ENCODE assay signal across 31 cellular contexts in genomic region chr1:48743480-48743879, GRCh38. TPM values are rescaled to one million over a fixed set of nuclear protein-coding genes. Genes with fewer than 3 reads are reported as not detected.
"Had no signal": no experiment of that assay in that cellular context is flagged by ENCODE, and none has a peak within 500 bp of the region (broad histone marks: within the 10 kb centered on the region; RNA-seq: fewer than 3 reads in every experiment).

No MANE protein-coding gene starts in this region.

- H3K27me3 Mint-ChIP-seq: activated CD4-positive, alpha-beta memory T cell treated with anti-CD3 and anti-CD28 coated beads for 36 hours; activated CD4-positive, alpha-beta T cell treated with anti-CD3 and anti-CD28 coated beads, Interleukin-2, amount 10 ng/mL, durations not matched to agents 24 days and 14 days; activated T-cell treated with anti-CD3 and anti-CD28 coated beads, Interleukin-2, amount 50 U/mL, for 24 hours; stimulated activated naive CD8-positive, alpha-beta T cell treated with anti-CD3 and anti-CD28 coated beads, Interleukin-15, Interleukin-2, amounts not matched to agents 100 ng/mL and 50 ng/mL, for 24 hours had no signal

- H3K36me3 ChIP-seq: thoracic aorta, uterus had no signal

- H3K9me3 ChIP-seq: esophagus muscularis mucosa, left ventricle myocardium inferior, thoracic aorta, uterus had no signal

- H3K36me3 Mint-ChIP-seq: activated CD4-positive, alpha-beta memory T cell treated with anti-CD3 and anti-CD28 coated beads for 36 hours had no signal

- H3K27me3 ChIP-seq: esophagus muscularis mucosa, foreskin keratinocyte, uterus had no signal

- H3K4me1 ChIP-seq: esophagus muscularis mucosa, foreskin keratinocyte, left ventricle myocardium inferior, uterus had no signal

- H3K9me3 Mint-ChIP-seq: activated CD4-positive, alpha-beta memory T cell treated with anti-CD3 and anti-CD28 coated beads for 36 hours; activated CD4-positive, alpha-beta T cell treated with anti-CD3 and anti-CD28 coated beads, Interleukin-2, amount 10 ng/mL, durations not matched to agents 24 days and 14 days; activated naive CD4-positive, alpha-beta T cell treated with anti-CD3 and anti-CD28 coated beads, Interleukin-2, amount 50 U/mL, for 72 hours; activated T-cell treated with anti-CD3 and anti-CD28 coated beads, Interleukin-2, amount 50 U/mL, for 24 hours; activated T-helper 2 cell treated with anti-CD3 and anti-CD28 coated beads, Interferon-gamma antibody, Interleukin-2, Interleukin-4, amounts not matched to agents 10 μg/mL and 5 μg/mL and 100 μg/mL, durations not matched to agents 14 hours and 24 hours and 36 hours; brain; effector memory CD8-positive, alpha-beta T cell; nephron; stimulated activated naive CD8-positive, alpha-beta T cell treated with anti-CD3 and anti-CD28 coated beads, Interleukin-15, Interleukin-2, amounts not matched to agents 100 ng/mL and 50 ng/mL, for 24 hours; T-helper 1 cell treated with Interleukin-12 subunit alpha and Interleukin-12 subunit beta and Interleukin-4 antibody, amounts not matched to agents 30 μg/mL and 1 μg/mL, for 36 hours had no signal

- FAIRE-seq: endothelial cell of umbilical vein had no signal

- DNase-seq: activated CD4-positive, alpha-beta memory T cell treated with anti-CD3 and anti-CD28 coated beads for 36 hours; activated CD4-positive, alpha-beta T cell treated with anti-CD3 and anti-CD28 coated beads, Interleukin-2, amount 10 ng/mL, durations not matched to agents 24 days and 14 days; activated CD4-positive, CD25-positive, alpha-beta regulatory T cell treated with anti-CD3 and anti-CD28 coated beads, Interleukin-2, amount 50 U/mL, for 72 hours; activated CD8-positive, alpha-beta memory T cell treated with anti-CD3 and anti-CD28 coated beads, Interleukin-2, amount 50 U/mL, for 4 hours; activated T-cell treated with anti-CD3 and anti-CD28 coated beads, Interleukin-2, amount 50 U/mL, for 24 hours; anterior cingulate cortex; cortex of kidney; effector memory CD8-positive, alpha-beta T cell; foreskin keratinocyte; islet precursor cell; left ventricle myocardium inferior; posterior cingulate gyrus; stimulated activated CD4-positive, alpha-beta T cell treated with anti-CD3 and anti-CD28 coated beads, Interleukin-12 subunit alpha, Interleukin-12 subunit beta, amount 100 ng/mL, for 4 hours; stimulated activated CD4-positive, alpha-beta T cell treated with anti-CD3 and anti-CD28 coated beads, Interleukin-4, amount 100 ng/mL, for 1 hour; SW 1271; T1000; trophoblast cell; uterus; WERI-Rb-1 had no signal

- H3K4me3 ChIP-seq: esophagus muscularis mucosa, left ventricle myocardium inferior, lung, skin epidermis, uterus had no signal

- ATAC-seq: effector memory CD8-positive, alpha-beta T cell; foreskin keratinocyte; sciatic nerve had no signal

- H3K4me1 Mint-ChIP-seq: activated CD4-positive, alpha-beta T cell treated with anti-CD3 and anti-CD28 coated beads, Interleukin-2, amount 10 ng/mL, durations not matched to agents 24 days and 14 days had no signal

- H3K4me3 Mint-ChIP-seq: activated CD4-positive, alpha-beta memory T cell treated with anti-CD3 and anti-CD28 coated beads for 36 hours; activated CD4-positive, alpha-beta T cell treated with anti-CD3 and anti-CD28 coated beads, Interleukin-2, amount 10 ng/mL, durations not matched to agents 24 days and 14 days; activated T-cell treated with anti-CD3 and anti-CD28 coated beads, Interleukin-2, amount 50 U/mL, for 24 hours; brain; effector memory CD8-positive, alpha-beta T cell; nephron; stimulated activated naive CD8-positive, alpha-beta T cell treated with anti-CD3 and anti-CD28 coated beads, Interleukin-15, Interleukin-2, amounts not matched to agents 100 ng/mL and 50 ng/mL, for 24 hours; T-helper 1 cell treated with Interleukin-12 subunit alpha and Interleukin-12 subunit beta and Interleukin-4 antibody, amounts not matched to agents 30 μg/mL and 1 μg/mL, for 36 hours had no signal

- H3K27ac ChIP-seq: esophagus muscularis mucosa, foreskin keratinocyte, left ventricle myocardium inferior, skin epidermis, uterus, WERI-Rb-1 had no signal

- H3K27ac Mint-ChIP-seq: activated CD4-positive, alpha-beta memory T cell treated with anti-CD3 and anti-CD28 coated beads for 36 hours; activated CD4-positive, alpha-beta T cell treated with anti-CD3 and anti-CD28 coated beads, Interleukin-2, amount 10 ng/mL, durations not matched to agents 24 days and 14 days; activated naive CD4-positive, alpha-beta T cell treated with anti-CD3 and anti-CD28 coated beads, Interleukin-2, amount 50 U/mL, for 72 hours; activated T-cell treated with anti-CD3 and anti-CD28 coated beads, Interleukin-2, amount 50 U/mL, for 24 hours; activated T-helper 2 cell treated with anti-CD3 and anti-CD28 coated beads, Interferon-gamma antibody, Interleukin-2, Interleukin-4, amounts not matched to agents 10 μg/mL and 5 μg/mL and 100 μg/mL, durations not matched to agents 14 hours and 24 hours and 36 hours; brain; effector memory CD8-positive, alpha-beta T cell; nephron; stimulated activated naive CD8-positive, alpha-beta T cell treated with anti-CD3 and anti-CD28 coated beads, Interleukin-15, Interleukin-2, amounts not matched to agents 100 ng/mL and 50 ng/mL, for 24 hours; T-helper 1 cell treated with Interleukin-12 subunit alpha and Interleukin-12 subunit beta and Interleukin-4 antibody, amounts not matched to agents 30 μg/mL and 1 μg/mL, for 36 hours had no signal

RNA-seq across cellular contexts. Expression of gene BEND5, which starts 33.2 kb away (rescaled TPM):
- total RNA-seq: endothelial cell of umbilical vein, foreskin keratinocyte had no signal
- polyA plus RNA-seq: endothelial cell of umbilical vein, foreskin keratinocyte had no signal
